In the genomic region with DNA sequence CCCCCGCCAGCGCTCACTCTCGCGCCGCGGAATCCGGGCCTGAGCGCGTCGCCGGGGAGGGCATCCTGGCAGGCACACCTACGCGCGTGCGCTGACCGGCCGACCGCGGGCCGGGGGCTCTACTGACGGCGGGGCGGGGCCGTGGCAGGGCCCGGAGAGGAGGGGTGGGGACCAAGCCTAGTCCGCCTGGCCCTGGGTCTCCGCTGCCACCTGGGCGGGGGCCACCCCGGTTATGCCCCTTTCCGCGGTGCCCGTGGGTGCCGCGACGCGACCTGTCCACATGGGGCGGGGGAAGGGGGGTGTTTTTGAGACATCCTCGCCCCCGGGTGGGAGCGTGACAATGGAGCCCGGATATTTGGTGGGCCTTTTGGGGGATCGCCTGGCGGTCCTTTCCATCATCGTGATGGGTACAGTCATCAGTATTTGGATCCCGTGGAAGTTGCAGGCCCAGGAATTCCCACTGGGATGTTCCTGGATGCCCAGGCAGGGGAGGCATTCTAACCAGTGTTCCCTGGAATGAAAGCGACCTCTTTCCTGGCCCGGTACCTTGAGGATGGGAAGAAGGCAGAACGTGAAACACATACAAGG, we compare ENCODE assay signal across 9 cellular contexts. TPM values are rescaled to one million over a fixed set of nuclear protein-coding genes. Genes with fewer than 3 reads are reported as not detected.
DNase-seq lines count a peak whose midpoint lies in the region; ATAC-seq and TF ChIP-seq lines count a peak whose summit lies in the region.
"Had no signal": no experiment of that assay in that cellular context is flagged by ENCODE, and none has a peak within 500 bp of the region (broad histone marks: within the 10 kb centered on the region; RNA-seq: fewer than 3 reads in every experiment).

No MANE protein-coding gene starts in this region.

- peak overlapping the region; percentile 87 for H3K27ac ChIP-seq in WERI-Rb-1
- no peak overlapping the region for H3K27ac ChIP-seq in iPS-20b (ENCODE audit: low read length)
- no peak overlapping the region for H3K27ac ChIP-seq in spleen

- H3K27me3 ChIP-seq in WERI-Rb-1 (ENCODE audit: insufficient read depth, low read depth, severe bottlenecking) (no peaks in the 10 kb centered on the region), iPS-20b (ENCODE audit: insufficient read depth, low read length) (peaks cover 53% of the 10 kb centered on the region), spleen (replicated peaks in 1 of 7) (peaks cover 5 to 87% (median 48%) of the 10 kb centered on the region in 7 donors)

- intact Hi-C loops in spleen (cut with DNase I; ENCODE audit: low total_unique reads) = no loop called here

- peak; percentile 69 for DNase-seq in NCI-H1105 treated with DMSO at 0.1 percent for 48 hours (lab: John Stamatoyannopoulos, UW)
- DNase-seq in WERI-Rb-1 = no peak
- no peak for DNase-seq in spleen
- no peak for DNase-seq in COLO829 (ENCODE audit: low spot score)
- no peak for DNase-seq in NCI-H226
- DNase-seq: OCI-M1; stimulated activated CD4-positive, alpha-beta T cell treated with anti-CD3 and anti-CD28 coated beads, Interleukin-2, amount 100 ng/mL, for 48 hours had no signal

- no peak for ATAC-seq in GM18519 (IDR thresholded peaks at IDR 0.05; ENCODE audit: low FRiP score, unreplicated experiment)

- H3K4me1 ChIP-seq in iPS-20b (ENCODE audit: insufficient read depth, low read length) (peaks cover 2% of the 10 kb centered on the region; the same call in 1 of the 2 replicates), spleen (peaks cover 3 to 33% (median 28%) of the 10 kb centered on the region in 6 donors)

- TF ChIP-seq CTCF in WERI-Rb-1 (IDR thresholded peaks at IDR 0.05; ENCODE audit: low read depth, low read length) (no peak), spleen (IDR thresholded peaks at IDR 0.05 in 8 of 11, conservative IDR thresholded peaks at IDR 0.05 in 3 of 11) (no peak)

- peak overlapping the region; percentile 79 for H3K4me3 ChIP-seq in WERI-Rb-1 (ENCODE audit: low read depth, low read length)
- H3K4me3 ChIP-seq in iPS-20b (ENCODE audit: low read length) = peak overlapping the region; percentile 90
- H3K4me3 ChIP-seq in spleen = peak overlapping the region; percentile 27 to 75 (median 51)

- no peak for TF ChIP-seq POLR2A in spleen (IDR thresholded peaks at IDR 0.05)

- no peaks in the 10 kb centered on the region for H3K36me3 ChIP-seq in WERI-Rb-1
- H3K36me3 ChIP-seq in iPS-20b (ENCODE audit: insufficient read depth, low read depth, low read length) = no peaks in the 10 kb centered on the region
- no peaks in the 10 kb centered on the region for H3K36me3 ChIP-seq in spleen

- WGBS in spleen, 5 donors = 9 to 31% (median 11%) methylated on average over 11 to 48 of the region's 48 CpGs

- peak overlapping the region; percentile 15; the same call in 1 of the 2 replicates for H3K9ac ChIP-seq in iPS-20b (ENCODE audit: low read depth, low read length)

- H3K9me3 ChIP-seq in WERI-Rb-1 (ENCODE audit: severe bottlenecking) (no peaks in the 10 kb centered on the region), iPS-20b (ENCODE audit: insufficient read depth, low read depth, low read length) (no peaks in the 10 kb centered on the region), spleen (no peaks in the 10 kb centered on the region)

RNA-seq across cellular contexts. Expression of a gene that starts 2.2 kb away (rescaled TPM):
- total RNA-seq in spleen = 10 to 100 TPM in 2 of 7 donors, 1 to 10 TPM in 5; 5.5 to 13.2 (median 8.1) TPM
- polyA plus RNA-seq in spleen = 1 to 10 TPM in 1 of 3 donors, under 1 TPM in 2; 0.41 to 2.2 (median 0.57) TPM
